In the genomic region with DNA sequence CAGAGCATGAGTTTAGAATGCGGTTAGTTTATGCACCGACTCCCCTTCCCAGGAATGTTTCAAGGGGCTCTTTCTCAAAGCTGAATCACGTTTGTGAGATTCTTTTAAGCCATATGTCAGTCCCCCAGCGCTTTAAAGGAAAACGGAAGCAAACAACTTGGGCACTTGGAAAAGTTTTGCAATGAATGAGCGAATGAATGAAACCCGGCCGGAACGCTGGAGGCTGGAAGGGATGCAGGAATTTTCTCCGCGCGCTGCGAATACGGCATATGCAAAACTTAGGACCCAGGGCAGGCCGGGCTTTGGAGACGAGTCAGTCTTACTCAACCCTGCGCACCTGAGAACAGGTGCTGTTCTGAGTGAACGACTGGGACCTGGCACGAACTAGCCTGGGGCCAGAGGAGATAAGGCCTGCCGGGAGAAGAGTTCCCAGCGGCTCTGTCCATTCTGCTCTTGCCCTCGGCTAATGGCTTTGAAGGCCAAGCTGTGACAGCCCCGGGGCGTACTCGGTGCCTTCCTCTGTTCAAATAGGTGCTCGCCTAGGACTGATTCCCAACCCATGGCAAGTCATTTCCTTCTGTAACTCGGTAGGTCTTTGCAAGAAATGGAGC, we compare ENCODE assay signal across 11 cellular contexts. TPM values are rescaled to one million over a fixed set of nuclear protein-coding genes. Genes with fewer than 3 reads are reported as not detected.
DNase-seq lines count a peak whose midpoint lies in the region; ATAC-seq and TF ChIP-seq lines count a peak whose summit lies in the region.
"Had no signal": no experiment of that assay in that cellular context is flagged by ENCODE, and none has a peak within 500 bp of the region (broad histone marks: within the 10 kb centered on the region; RNA-seq: fewer than 3 reads in every experiment).

No MANE protein-coding gene starts in this region.

- H3K4me3 ChIP-seq in HUES6 (ENCODE audit: low read depth, low read length) (peak overlapping the region; percentile 57), kidney epithelial cell (ENCODE audit: low read depth, low read length) (peak overlapping the region; percentile 50), skeletal muscle cell (ENCODE audit: low read depth, low read length) (peak overlapping the region; percentile 56)

- H3K36me3 ChIP-seq in HUES6 (ENCODE audit: control insufficient read depth, insufficient read depth, low read length): no peaks in the 10 kb centered on the region
- H3K36me3 ChIP-seq in kidney epithelial cell (ENCODE audit: control insufficient read depth, insufficient read depth, low read length): no peaks in the 10 kb centered on the region

- DNase-seq in ecto neural progenitor cell (ENCODE audit: low spot score) (peak; percentile 62), kidney epithelial cell (ENCODE audit: low read depth) (peak; percentile 26), skeletal muscle cell (ENCODE audit: low read depth) (peak; percentile 23), erythroblast (lab: John Stamatoyannopoulos, UW) (no peak), superior temporal gyrus (ENCODE audit: extremely low spot score) (no peak)
- no peak for DNase-seq in stimulated activated CD4-positive, alpha-beta T cell treated with anti-CD3 and anti-CD28 coated beads, Interleukin-1b, Interleukin-23, amount 100 ng/mL, for 48 hours
- DNase-seq: activated gamma-delta T cell, NCI-H69 had no signal

- peaks cover 15% of the 10 kb centered on the region for H3K4me1 ChIP-seq in HUES6 (ENCODE audit: control insufficient read depth, insufficient read depth, low read length)

- ATAC-seq in GM18868 (IDR thresholded peaks at IDR 0.05; ENCODE audit: unreplicated experiment): no peak

- H3K27me3 ChIP-seq in HUES6 (ENCODE audit: control insufficient read depth, insufficient read depth, low read length) (peaks cover 50% of the 10 kb centered on the region), kidney epithelial cell (ENCODE audit: control insufficient read depth, insufficient read depth, low read length) (no peaks in the 10 kb centered on the region)

- no peak overlapping the region; the same call in 1 of the 2 replicates for H3K27ac ChIP-seq in HUES6 (ENCODE audit: low read depth, low read length)
- H3K27ac ChIP-seq: VCaP had no signal

- peak overlapping the region; percentile 66 for H3K9ac ChIP-seq in HUES6 (ENCODE audit: low read length)

- TF ChIP-seq POLR2A in erythroblast (IDR thresholded peaks at IDR 0.05; ENCODE audit: low read length): no peak

- H3K9me3 ChIP-seq in HUES6 (ENCODE audit: control insufficient read depth, insufficient read depth, low read depth, low read length): no peaks in the 10 kb centered on the region

- no peak for TF ChIP-seq CTCF in kidney epithelial cell (IDR thresholded peaks at IDR 0.05; ENCODE audit: insufficient read depth, low read length, poor library complexity, severe bottlenecking)

RNA-seq across cellular contexts. Expression of a gene that starts 0.8 kb away (rescaled TPM):
- 8.1 and 9.0 TPM in 2 replicates for total RNA-seq in kidney epithelial cell

Comparison
In these comparisons a context has a peak if more than half of its experiments do, and no peak if none do; other contexts are left out.
1. DNase-seq: peak in ecto neural progenitor cell (single experiment), kidney epithelial cell (single experiment) and skeletal muscle cell (single experiment); none in erythroblast (0 of 2), stimulated activated CD4-positive, alpha-beta T cell treated with anti-CD3 and anti-CD28 coated beads, Interleukin-1b, Interleukin-23, amount 100 ng/mL, for 48 hours (single experiment) and superior temporal gyrus (single experiment).
2. Peak in every context shown above with its lines, with median percentiles within 50 percentile points of each other: H3K4me3 ChIP-seq.